9 cellular contexts compared by ENCODE assay signal in the genomic region with DNA sequence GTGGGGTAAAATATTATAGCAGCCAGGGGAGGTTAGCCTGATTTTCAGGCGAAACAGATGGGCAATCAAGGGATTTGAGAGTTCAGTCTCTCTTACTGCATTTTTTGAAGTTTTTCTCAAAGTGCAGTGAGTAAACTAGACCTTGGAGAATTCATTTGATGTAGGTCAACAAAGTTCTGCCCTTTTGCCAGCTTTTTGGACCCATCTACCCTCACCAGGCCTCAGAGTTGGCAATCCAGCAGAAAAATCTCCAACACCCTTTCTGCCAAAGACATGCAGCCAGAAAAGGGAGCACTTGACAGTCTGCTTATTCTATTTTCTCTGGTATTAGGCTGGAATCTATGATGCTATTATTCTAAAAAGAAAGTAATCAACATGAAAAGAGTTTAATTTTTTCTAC.
"Had no signal": no experiment of that assay in that cellular context is flagged by ENCODE, and none has a peak within 500 bp of the region (broad histone marks: within the 10 kb centered on the region; RNA-seq: fewer than 3 reads in every experiment).

No MANE protein-coding gene starts in this region.

- DNase-seq: GM23248, GOT3, H9, HCEC 1CT, IMR-90, KG1 had no signal

- H3K4me3 ChIP-seq: GM23248, K562 had no signal

- H2AFZ ChIP-seq: GM23248 had no signal

- H3K9ac ChIP-seq: GM23248 had no signal

- H3K27ac ChIP-seq: GM23248, HL-60 had no signal

- ATAC-seq: K562 had no signal

- FAIRE-seq: H54, K562 had no signal
